In genomic region chrX:132481449-132481848, GRCh38 we compare ENCODE assay signal across 10 cellular contexts. TPM values are rescaled to one million over a fixed set of nuclear protein-coding genes. Genes with fewer than 3 reads are reported as not detected.
DNase-seq lines count a peak whose midpoint lies in the region; ATAC-seq and TF ChIP-seq lines count a peak whose summit lies in the region.
"Had no signal": no experiment of that assay in that cellular context is flagged by ENCODE, and none has a peak within 500 bp of the region (broad histone marks: within the 10 kb centered on the region; RNA-seq: fewer than 3 reads in every experiment).

No MANE protein-coding gene starts in this region.

- H3K79me2 ChIP-seq in KMS-11 (ENCODE audit: insufficient read depth, low read depth), result peaks cover 22% of the 10 kb centered on the region; the same call in 1 of the 2 replicates

- H3K4me1 ChIP-seq in BLaER1 treated with 17β-estradiol and CSF1 and Interleukin-3, amounts not matched to agents 10 nM and 100 nM, result peaks cover 79 to 99% (median 87%) of the 10 kb centered on the region in 10 experiments
- peaks cover 71% of the 10 kb centered on the region for H3K4me1 ChIP-seq in KMS-11 (ENCODE audit: low read depth, poor library complexity, severe bottlenecking)

- H3K27ac ChIP-seq in BLaER1 treated with 17β-estradiol and CSF1 and Interleukin-3, amounts not matched to agents 10 nM and 100 nM, result peak overlapping the region; percentile 60 to 98 (median 97); a peak in 21 of 22 replicates
- H3K27ac ChIP-seq in KMS-11, result peak overlapping the region; percentile 90

- no peaks in the 10 kb centered on the region for H4K20me1 ChIP-seq in BLaER1 treated with 17β-estradiol and CSF1 and Interleukin-3, amounts not matched to agents 10 nM and 100 nM
- no peaks in the 10 kb centered on the region for H4K20me1 ChIP-seq in KMS-11 (ENCODE audit: insufficient read depth)

- H3K27me3 Mint-ChIP-seq in activated naive CD8-positive, alpha-beta T cell treated with anti-CD3 and anti-CD28 coated beads for 36 hours, result no peaks in the 10 kb centered on the region
- no peaks in the 10 kb centered on the region for H3K27me3 Mint-ChIP-seq in naive thymus-derived CD8-positive, alpha-beta T cell

- H3K4me2 ChIP-seq in BLaER1 treated with 17β-estradiol and CSF1 and Interleukin-3, amounts not matched to agents 10 nM and 100 nM, result peak overlapping the region; percentile 69 to 85 (median 79)
- peak overlapping the region; percentile 53 for H3K4me2 ChIP-seq in KMS-11

- peaks cover 60 to 80% (median 69%) of the 10 kb centered on the region in 11 experiments for H3K27me3 ChIP-seq in BLaER1 treated with 17β-estradiol and CSF1 and Interleukin-3, amounts not matched to agents 10 nM and 100 nM
- H3K27me3 ChIP-seq in KMS-11 (ENCODE audit: insufficient read depth, low read depth), result no peaks in the 10 kb centered on the region

- no peak for ATAC-seq in naive thymus-derived CD8-positive, alpha-beta T cell

- peaks cover 49% of the 10 kb centered on the region for H3K4me1 Mint-ChIP-seq in activated naive CD8-positive, alpha-beta T cell treated with anti-CD3 and anti-CD28 coated beads for 36 hours
- H3K4me1 Mint-ChIP-seq in naive thymus-derived CD8-positive, alpha-beta T cell, result peaks cover 9 to 86% (median 50%) of the 10 kb centered on the region in 4 donors

- no peaks in the 10 kb centered on the region for H3K9me3 Mint-ChIP-seq in activated naive CD8-positive, alpha-beta T cell treated with anti-CD3 and anti-CD28 coated beads for 36 hours
- H3K9me3 Mint-ChIP-seq in naive thymus-derived CD8-positive, alpha-beta T cell, result no peaks in the 10 kb centered on the region

- peaks cover 0 to 4% (median 0%) of the 10 kb centered on the region in 11 experiments; a peak in 3 of 22 replicates for H3K36me3 ChIP-seq in BLaER1 treated with 17β-estradiol and CSF1 and Interleukin-3, amounts not matched to agents 10 nM and 100 nM
- H3K36me3 ChIP-seq in KMS-11 (ENCODE audit: insufficient read depth), result no peaks in the 10 kb centered on the region

- no peak overlapping the region; the same call in 1 of the 2 replicates for H2AFZ ChIP-seq in KMS-11 (ENCODE audit: low read depth)

- POLR2A ChIA-PET in naive thymus-derived CD8-positive, alpha-beta T cell (lab: Charles Lee), result interaction anchor here (1.7 to 1.9 kb wide), 2 partner anchors 8 to 10 kb away, joined by 8 read pairs; partner anchors contain the start of gene MBNL3

- H3K4me3 ChIP-seq in BLaER1 treated with 17β-estradiol and CSF1 and Interleukin-3, amounts not matched to agents 10 nM and 100 nM, result peak overlapping the region in 7 of 10 experiments; percentile 27 to 63 (median 45); a peak in 8 of 20 replicates
- H3K4me3 ChIP-seq in KMS-11 (IDR thresholded peaks at IDR 0.05; ENCODE audit: insufficient read depth, low read depth, low read length), result no peak overlapping the region

- H3K36me3 Mint-ChIP-seq in activated naive CD8-positive, alpha-beta T cell treated with anti-CD3 and anti-CD28 coated beads for 36 hours, result peaks cover 1% of the 10 kb centered on the region
- no peaks in the 10 kb centered on the region for H3K36me3 Mint-ChIP-seq in naive thymus-derived CD8-positive, alpha-beta T cell

- no peak for TF ChIP-seq CTCF in KMS-11 (conservative IDR thresholded peaks at IDR 0.05; ENCODE audit: low read depth, low read length)

- H3K27ac Mint-ChIP-seq in activated naive CD8-positive, alpha-beta T cell treated with anti-CD3 and anti-CD28 coated beads for 36 hours, result peak overlapping the region; percentile 96
- peak overlapping the region; percentile 59 to 95 (median 92) for H3K27ac Mint-ChIP-seq in naive thymus-derived CD8-positive, alpha-beta T cell

- DNase-seq in activated naive CD8-positive, alpha-beta T cell treated with anti-CD3 and anti-CD28 coated beads for 36 hours, result no peak
- no peak for DNase-seq in naive thymus-derived CD8-positive, alpha-beta T cell
- no peak for DNase-seq in DMS114 treated with DMSO at 0.1 percent for 48 hours (lab: John Stamatoyannopoulos, UW; ENCODE audit: unreplicated experiment)
- DNase-seq in cortex of kidney (lab: John Stamatoyannopoulos, UW), result no peak
- DNase-seq in NCI-H1092 treated with DMSO at 0.1 percent for 48 hours (lab: John Stamatoyannopoulos, UW), result no peak
- DNase-seq in GM19240 (ENCODE audit: insufficient read length, low spot score), result no peak
- DNase-seq: Calu3, mesendoderm had no signal

- no peaks in the 10 kb centered on the region for H3K9me3 ChIP-seq in BLaER1 treated with 17β-estradiol and CSF1 and Interleukin-3, amounts not matched to agents 10 nM and 100 nM (replicated peaks in 1 of 11)

- no peak overlapping the region for H3K4me3 Mint-ChIP-seq in activated naive CD8-positive, alpha-beta T cell treated with anti-CD3 and anti-CD28 coated beads for 36 hours
- peak overlapping the region in 6 of 10 donors; percentile 10 to 91 (median 88) for H3K4me3 Mint-ChIP-seq in naive thymus-derived CD8-positive, alpha-beta T cell

- H3K9ac ChIP-seq in BLaER1 treated with 17β-estradiol and CSF1 and Interleukin-3, amounts not matched to agents 10 nM and 100 nM, result peak overlapping the region; percentile 70 to 85 (median 78); a peak in 21 of 22 replicates
- H3K9ac ChIP-seq in KMS-11, result peak overlapping the region; percentile 75; the same call in 1 of the 2 replicates

RNA-seq across cellular contexts. Expression of gene MBNL3, which starts 7.4 kb away (rescaled TPM):
- 10 to 100 TPM; 28.6 to 33.0 TPM for total RNA-seq in activated naive CD8-positive, alpha-beta T cell treated with anti-CD3 and anti-CD28 coated beads for 36 hours
- total RNA-seq in naive thymus-derived CD8-positive, alpha-beta T cell, result 10 to 100 TPM; 27.0 to 27.5 TPM
- polyA plus RNA-seq in naive thymus-derived CD8-positive, alpha-beta T cell, result 10 to 100 TPM; 28.1 to 43.2 (median 33.7) TPM
